ENCODE assay signal across 1 cellular context in genomic region chr10:110272995-110273394, GRCh38.
A peak's percentile ranks its signal among the peaks of the same experiment; 100 is the strongest.
TF ChIP-seq lines count a peak whose summit lies in the region.

No MANE protein-coding gene starts in this region.

TF ChIP-seq in GM12878, 131 proteins besides CTCF, POLR2A, EP300 and RAD21 (continued from another document):
- TF ChIP-seq MLLT1 (IDR thresholded peaks at IDR 0.05): peak; percentile 59; the same call in 1 of the 2 replicates
